ENCODE assay signal across 20 cellular contexts in the genomic region with DNA sequence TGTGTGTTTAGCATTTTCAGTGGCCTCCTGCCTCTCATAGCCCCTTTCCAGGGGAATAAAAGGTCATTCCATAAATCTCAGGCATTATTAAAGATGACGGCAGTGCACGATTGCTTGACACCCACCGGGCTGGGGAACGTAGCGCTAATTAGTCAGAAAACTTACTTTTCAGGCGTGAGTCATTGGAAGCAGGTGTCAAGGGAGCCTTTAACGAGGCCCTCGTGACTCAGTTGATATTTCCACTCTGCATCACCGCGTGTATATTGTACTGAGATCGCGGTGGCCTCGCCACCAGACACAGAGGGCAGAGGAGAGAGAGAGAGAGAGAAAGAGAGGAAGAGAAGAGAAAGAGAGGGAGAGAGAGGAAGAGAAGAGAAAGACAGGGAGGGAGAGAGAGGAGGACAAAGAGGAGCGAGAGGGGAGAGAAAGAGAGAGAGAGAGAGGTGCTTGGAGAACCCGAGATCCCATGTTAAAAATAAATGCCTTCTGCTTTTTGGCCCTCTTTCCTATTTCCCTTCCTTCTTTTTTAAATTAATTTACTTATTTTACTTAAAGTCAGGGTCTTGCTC. TPM values are rescaled to one million over a fixed set of nuclear protein-coding genes. Genes with fewer than 3 reads are reported as not detected.
"Had no signal": no experiment of that assay in that cellular context is flagged by ENCODE, and none has a peak within 500 bp of the region (broad histone marks: within the 10 kb centered on the region; RNA-seq: fewer than 3 reads in every experiment).

No MANE protein-coding gene starts in this region.

- H3K27ac Mint-ChIP-seq: memory B cell; mesothelial cell of epicardium; progenitor cell of endocrine pancreas; stimulated activated memory B cell treated with anti-CD40 and anti-IgM and Interleukin-4, amounts not matched to agents 10 μg/mL and 1 μg/mL and 100 μg/mL, for 72 hours had no signal

- H3K27ac ChIP-seq: dorsolateral prefrontal cortex, hepatocyte, left ventricle myocardium inferior, lower lobe of right lung, pancreas, right lobe of liver, spleen had no signal

- H3K4me3 ChIP-seq: dorsolateral prefrontal cortex, hepatocyte, left ventricle myocardium inferior, lower lobe of right lung, pancreas, right lobe of liver, spleen had no signal

- H3K36me3 Mint-ChIP-seq: memory B cell; stimulated activated memory B cell treated with anti-CD40 and anti-IgM and Interleukin-4, amounts not matched to agents 10 μg/mL and 1 μg/mL and 100 μg/mL, for 72 hours had no signal

- H3K9me3 ChIP-seq: left ventricle myocardium inferior, lower lobe of right lung, pancreas, right lobe of liver, spleen had no signal

- H3K27me3 ChIP-seq: hepatocyte, pancreas, right lobe of liver had no signal

- H3K36me3 ChIP-seq: left ventricle myocardium inferior, lower lobe of right lung, pancreas, right lobe of liver, spleen had no signal

- ATAC-seq: left cardiac atrium; pancreas; right lobe of liver; stimulated activated memory B cell treated with anti-CD40 and anti-IgM and Interleukin-4, amounts not matched to agents 10 μg/mL and 1 μg/mL and 100 μg/mL, for 72 hours had no signal

- DNase-seq: cortex of kidney; dorsolateral prefrontal cortex; effector CD8-positive, alpha-beta T cell; foreskin melanocyte; kidney; left cardiac atrium; left ventricle myocardium inferior; lower lobe of right lung; occipital lobe; pancreas; right lobe of liver; stimulated activated CD4-positive, alpha-beta T cell treated with anti-CD3 and anti-CD28 coated beads, Interleukin-2, amount 100 ng/mL, for 48 hours; stimulated activated CD8-positive, alpha-beta memory T cell treated with anti-CD3 and anti-CD28 coated beads, Interleukin-4, amount 100 ng/mL, for 48 hours had no signal

- H3K4me1 ChIP-seq: left ventricle myocardium inferior, lower lobe of right lung, pancreas, right lobe of liver, spleen had no signal

- H3K4me3 Mint-ChIP-seq: memory B cell; mesothelial cell of epicardium; nephron; stimulated activated memory B cell treated with anti-CD40 and anti-IgM and Interleukin-4, amounts not matched to agents 10 μg/mL and 1 μg/mL and 100 μg/mL, for 72 hours had no signal

- H3K9me3 Mint-ChIP-seq: memory B cell; mesothelial cell of epicardium; nephron; stimulated activated memory B cell treated with anti-CD40 and anti-IgM and Interleukin-4, amounts not matched to agents 10 μg/mL and 1 μg/mL and 100 μg/mL, for 72 hours had no signal

- H3K4me1 Mint-ChIP-seq: memory B cell; stimulated activated memory B cell treated with anti-CD40 and anti-IgM and Interleukin-4, amounts not matched to agents 10 μg/mL and 1 μg/mL and 100 μg/mL, for 72 hours had no signal

- FAIRE-seq: kidney, pancreas had no signal

RNA-seq across cellular contexts. Expression of gene KCNG1, which starts 21.1 kb away (rescaled TPM):
- total RNA-seq: lower lobe of right lung had no signal
